19 cellular contexts compared by ENCODE assay signal in genomic region chr6:127446356-127446755, GRCh38. TPM values are rescaled to one million over a fixed set of nuclear protein-coding genes. Genes with fewer than 3 reads are reported as not detected.
"Had no signal": no experiment of that assay in that cellular context is flagged by ENCODE, and none has a peak within 500 bp of the region (broad histone marks: within the 10 kb centered on the region; RNA-seq: fewer than 3 reads in every experiment).

No MANE protein-coding gene starts in this region.

- H3K36me3 ChIP-seq: left lung, ovary had no signal

- DNase-seq: activated CD4-positive, alpha-beta T cell treated with anti-CD3 and anti-CD28 coated beads, Interleukin-2, amount 50 U/mL, for 4 hours; activated effector memory CD4-positive, alpha-beta T cell treated with anti-CD3 and anti-CD28 coated beads, Interleukin-2, amount 50 U/mL, for 16 hours; activated T-cell treated with anti-CD3 and anti-CD28 coated beads, Interleukin-2, amount 50 U/mL, for 4 hours; anterior cingulate cortex; endodermal cell; erythroblast; foreskin melanocyte; heart right ventricle; left lung; mesendoderm; ovary; stimulated activated CD4-positive, alpha-beta T cell treated with anti-CD3 and anti-CD28 coated beads, Interleukin-15, amount 100 ng/mL, for 24 hours; stimulated activated CD4-positive, alpha-beta T cell treated with anti-CD3 and anti-CD28 coated beads, Interleukin-4, amount 100 ng/mL, for 24 hours; stimulated activated naive CD8-positive, alpha-beta T cell treated with anti-CD3 and anti-CD28 coated beads, Interleukin-15, amount 100 ng/mL, for 72 hours had no signal

- H3K4me1 ChIP-seq: heart right ventricle, left lung had no signal

- H3K4me3 ChIP-seq: heart right ventricle, left lung, ovary had no signal

- H3K27me3 ChIP-seq: heart right ventricle, left lung, ovary had no signal

- H3K27ac ChIP-seq: heart right ventricle, left lung, ovary had no signal

- ATAC-seq: activated CD4-positive, CD25-positive, alpha-beta regulatory T cell treated with anti-CD3 and anti-CD28 coated beads, Interleukin-2, amount 50 U/mL, for 24 hours; activated naive CD4-positive, alpha-beta T cell treated with anti-CD3 and anti-CD28 coated beads, Interleukin-2, amount 50 U/mL, for 72 hours; activated T-cell treated with anti-CD3 and anti-CD28 coated beads, Interleukin-2, amount 50 U/mL, for 4 hours; heart right ventricle; left lung; stimulated activated naive CD8-positive, alpha-beta T cell treated with anti-CD3 and anti-CD28 coated beads, Interleukin-15, amount 100 ng/mL, for 72 hours had no signal

- H3K9me3 ChIP-seq: heart right ventricle, left lung, ovary had no signal

- FAIRE-seq: keratinocyte, urothelium cell line had no signal

RNA-seq across cellular contexts. Expression of gene KIAA0408, which starts 12.8 kb away (rescaled TPM):
- total RNA-seq: dermis microvascular lymphatic vessel endothelial cell had no signal
